ENCODE assay signal across 18 cellular contexts in the genomic region with DNA sequence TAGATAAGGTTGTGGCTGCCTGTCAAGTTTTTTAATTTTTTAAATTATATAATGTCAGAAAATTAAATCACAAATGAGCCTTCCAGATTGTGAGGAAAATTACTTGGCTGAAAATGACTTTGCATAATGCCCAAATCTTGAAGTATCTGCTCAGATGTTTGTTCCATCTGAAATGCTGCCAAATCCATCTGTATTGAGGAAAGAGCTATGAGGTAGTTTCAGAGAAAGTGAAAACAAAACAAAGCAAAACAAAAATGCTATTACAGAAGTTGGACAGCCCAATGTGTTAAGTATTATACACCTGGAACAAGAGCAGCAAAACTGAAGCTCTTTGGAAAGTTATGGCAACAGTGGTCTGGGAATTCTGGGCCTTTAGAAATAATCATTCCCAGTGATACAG. TPM values are rescaled to one million over a fixed set of nuclear protein-coding genes. Genes with fewer than 3 reads are reported as not detected.
A peak's percentile ranks its signal among the peaks of the same experiment; 100 is the strongest.
DNase-seq lines count a peak whose midpoint lies in the region; ATAC-seq and TF ChIP-seq lines count a peak whose summit lies in the region.
"Had no signal": no experiment of that assay in that cellular context is flagged by ENCODE, and none has a peak within 500 bp of the region (broad histone marks: within the 10 kb centered on the region; RNA-seq: fewer than 3 reads in every experiment).

No MANE protein-coding gene starts in this region.

- no peak for TF ChIP-seq CTCF in prostate gland (IDR thresholded peaks at IDR 0.05)

- no peak overlapping the region for H3K18ac ChIP-seq in mesenchymal stem cell (ENCODE audit: low read depth in 1 of 2, low read length in 2 of 2)

- H2BK120ac ChIP-seq in mesenchymal stem cell (ENCODE audit: low read depth, low read length): no peak overlapping the region

- no peak for ATAC-seq in stimulated activated naive CD8-positive, alpha-beta T cell treated with anti-CD3 and anti-CD28 coated beads, Interleukin-15, Interleukin-2, amounts not matched to agents 100 U/mL and 50 U/mL, for 24 hours
- no peak for ATAC-seq in left colon
- ATAC-seq: K562 had no signal

- no peak overlapping the region for H3K23ac ChIP-seq in mesenchymal stem cell (ENCODE audit: low read length in 2 of 2)

- intact Hi-C loops in prostate gland (cut with DNase I): no loop called here
- intact Hi-C loops in left colon (cut with DNase I, micrococcal nuclease): no loop called here

- H3K9me3 ChIP-seq in adipocyte (ENCODE audit: control insufficient read depth, low read length): no peaks in the 10 kb centered on the region
- no peaks in the 10 kb centered on the region for H3K9me3 ChIP-seq in mesenchymal stem cell (ENCODE audit: control insufficient read depth, low read length)
- H3K9me3 ChIP-seq in prostate gland: no peaks in the 10 kb centered on the region
- H3K9me3 ChIP-seq in MG63: no peaks in the 10 kb centered on the region

- H3K4me1 ChIP-seq in adipocyte (ENCODE audit: control insufficient read depth, insufficient read depth, low read length): peaks cover 16% of the 10 kb centered on the region
- H3K4me1 ChIP-seq in mesenchymal stem cell (ENCODE audit: control insufficient read depth, insufficient read depth, low read depth, low read length): no peaks in the 10 kb centered on the region
- no peaks in the 10 kb centered on the region for H3K4me1 ChIP-seq in prostate gland (replicated peaks)

- no peak overlapping the region for H4K8ac ChIP-seq in mesenchymal stem cell (ENCODE audit: low read length)

- no peak overlapping the region for H4K91ac ChIP-seq in mesenchymal stem cell (ENCODE audit: low read length)

- peak; percentile 8 for DNase-seq in Ammon's horn (ENCODE audit: low spot score)
- peak; percentile 71 for DNase-seq in adipocyte (ENCODE audit: low read depth)
- DNase-seq in fibroblast of gingiva (ENCODE audit: low read depth): peak; percentile 55
- no peak for DNase-seq in mesenchymal stem cell
- no peak for DNase-seq in stimulated activated naive CD8-positive, alpha-beta T cell treated with anti-CD3 and anti-CD28 coated beads, Interleukin-15, Interleukin-2, amounts not matched to agents 100 U/mL and 50 U/mL, for 24 hours
- no peak for DNase-seq in prostate gland (ENCODE audit: low spot score)
- no peak for DNase-seq in MG63
- no peak for DNase-seq in left colon
- DNase-seq: GF-D8, GOT3, NCI-H1694 treated with DMSO at 0.1 percent for 48 hours, NCI-H524, OCI-M1, SHP77 had no signal

- TF ChIP-seq POLR2A in prostate gland (IDR thresholded peaks at IDR 0.05): no peak

- H2BK12ac ChIP-seq in mesenchymal stem cell (ENCODE audit: low read length in 2 of 2): no peak overlapping the region

- H3K27me3 ChIP-seq in adipocyte (replicated peaks; ENCODE audit: control insufficient read depth, insufficient read depth, low read length) (no peaks in the 10 kb centered on the region), mesenchymal stem cell (ENCODE audit: control insufficient read depth in 1 of 2, insufficient read depth in 1 of 2, low read length in 2 of 2) (no peaks in the 10 kb centered on the region), prostate gland (replicated peaks; ENCODE audit: insufficient read depth) (no peaks in the 10 kb centered on the region), MG63 (no peaks in the 10 kb centered on the region)

- H3K27ac ChIP-seq in mesenchymal stem cell (ENCODE audit: low read length, poor library complexity, severe bottlenecking) (no peak overlapping the region), prostate gland (no peak overlapping the region)
- H3K27ac ChIP-seq: C4-2B, SK-N-MC had no signal

- no peak overlapping the region for H3K4me2 ChIP-seq in mesenchymal stem cell (ENCODE audit: low read length, poor library complexity, severe bottlenecking)

- no peak overlapping the region for H2BK5ac ChIP-seq in mesenchymal stem cell (ENCODE audit: low read depth, low read length, poor library complexity, severe bottlenecking)

- no peak overlapping the region for H2AFZ ChIP-seq in mesenchymal stem cell (ENCODE audit: low read depth, low read length)

- H2AK5ac ChIP-seq in mesenchymal stem cell (ENCODE audit: low read length, severe bottlenecking): no peak overlapping the region

- H3K14ac ChIP-seq in mesenchymal stem cell (ENCODE audit: low read length in 2 of 2): no peak overlapping the region

- H3K4me3 ChIP-seq in adipocyte (ENCODE audit: low read length) (no peak overlapping the region), mesenchymal stem cell (ENCODE audit: insufficient read depth in 1 of 2, low read depth in 1 of 2, low read length in 2 of 2) (peak overlapping the region in 1 of 2 experiments; percentile 27), prostate gland (no peak overlapping the region), MG63 (no peak overlapping the region)
- H3K4me3 ChIP-seq: K562, SK-N-MC had no signal

- no peak overlapping the region for H2BK15ac ChIP-seq in mesenchymal stem cell (ENCODE audit: low read depth, poor library complexity, severe bottlenecking)

- H3K36me3 ChIP-seq in adipocyte (ENCODE audit: control insufficient read depth, insufficient read depth, low read length, severe bottlenecking): no peaks in the 10 kb centered on the region
- no peaks in the 10 kb centered on the region for H3K36me3 ChIP-seq in mesenchymal stem cell (ENCODE audit: control insufficient read depth in 1 of 2, insufficient read depth in 2 of 2, low read depth in 1 of 2, low read length in 2 of 2)
- no peaks in the 10 kb centered on the region for H3K36me3 ChIP-seq in prostate gland
- H3K36me3 ChIP-seq in MG63: no peaks in the 10 kb centered on the region

- no peaks in the 10 kb centered on the region for H3K79me1 ChIP-seq in mesenchymal stem cell (replicated peaks; ENCODE audit: low read length, poor library complexity, severe bottlenecking)

- H3K4ac ChIP-seq in mesenchymal stem cell (ENCODE audit: low read depth in 1 of 2, low read length in 2 of 2): no peak overlapping the region

- H3K9ac ChIP-seq in adipocyte (ENCODE audit: low read length) (no peak overlapping the region), mesenchymal stem cell (ENCODE audit: low read length) (peak overlapping the region; percentile 27)

RNA-seq across cellular contexts. Expression of gene GUCY1B1, which starts 23.3 kb away (rescaled TPM):
- polyA plus RNA-seq in mesenchymal stem cell (2013, experiment 1 of 2): 6.1 TPM
- 6.1 TPM for polyA plus RNA-seq in mesenchymal stem cell (2013, experiment 2 of 2)
- total RNA-seq in prostate gland (10 to 100 TPM in 1 of 2 donors, 1 to 10 TPM in 1; 5.6 to 12.6 TPM), left colon (1 to 10 TPM; 1.0 to 6.9 TPM)
- total RNA-seq in MG63 (2014; rRNA removed; shearing (Covaris generic); ENCODE audit: low replicate concordance): 0.92 and 1.5 TPM in 2 replicates
- total RNA-seq: A673, K562 had no signal
- polyA plus RNA-seq: K562 had no signal

Comparison
In these comparisons a context has a peak if more than half of its experiments do, and no peak if none do; other contexts are left out.
1. DNase-seq: peak in Ammon's horn (single experiment), adipocyte (single experiment) and fibroblast of gingiva (single experiment); none in mesenchymal stem cell (single experiment), stimulated activated naive CD8-positive, alpha-beta T cell treated with anti-CD3 and anti-CD28 coated beads, Interleukin-15, Interleukin-2, amounts not matched to agents 100 U/mL and 50 U/mL, for 24 hours (single experiment), prostate gland (single experiment), MG63 (single experiment) and left colon (0 of 2).